ENCODE assay signal across 2 cellular contexts in the genomic region with DNA sequence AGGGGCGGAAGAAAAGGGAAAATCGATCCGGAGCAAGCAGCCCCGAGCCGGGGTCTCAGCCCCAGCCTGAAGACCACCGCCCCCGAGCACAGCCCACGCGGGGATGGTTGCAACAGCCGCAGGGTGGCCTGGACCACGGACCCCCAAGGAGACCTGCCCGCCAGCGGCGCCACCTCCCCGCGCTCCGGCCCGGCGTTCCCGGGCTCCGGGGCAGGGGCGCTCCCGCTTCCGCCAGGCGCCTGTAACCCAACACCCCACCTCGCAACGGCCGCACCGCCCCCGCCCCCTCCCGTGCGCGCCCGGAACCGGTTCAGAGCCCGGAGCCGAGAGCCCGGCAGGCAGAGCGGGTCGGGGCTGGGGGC.
TF ChIP-seq lines count a peak whose summit lies in the region.

No MANE protein-coding gene starts in this region.

TF ChIP-seq in SK-N-SH, 30 proteins besides CTCF, POLR2A, EP300 and RAD21:
- TF ChIP-seq FOXM1 (IDR thresholded peaks at IDR 0.05; ENCODE audit: low read depth): 0 out of 2 replicates have a peak, but pooled peaks have one; percentile 9
- no peak for TF ChIP-seq PBX3 (IDR thresholded peaks at IDR 0.05)
- TF ChIP-seq RFX5 (IDR thresholded peaks at IDR 0.05; ENCODE audit: low read length): no peak
- no peak for TF ChIP-seq FOSL2 (IDR thresholded peaks at IDR 0.05; ENCODE audit: borderline replicate concordance, low read depth)
- TF ChIP-seq GABPA (IDR thresholded peaks at IDR 0.05; ENCODE audit: low read depth): no peak

TF ChIP-seq in K562, 482 proteins besides CTCF, POLR2A, EP300 and RAD21:
- TF ChIP-seq, protein P1, sequence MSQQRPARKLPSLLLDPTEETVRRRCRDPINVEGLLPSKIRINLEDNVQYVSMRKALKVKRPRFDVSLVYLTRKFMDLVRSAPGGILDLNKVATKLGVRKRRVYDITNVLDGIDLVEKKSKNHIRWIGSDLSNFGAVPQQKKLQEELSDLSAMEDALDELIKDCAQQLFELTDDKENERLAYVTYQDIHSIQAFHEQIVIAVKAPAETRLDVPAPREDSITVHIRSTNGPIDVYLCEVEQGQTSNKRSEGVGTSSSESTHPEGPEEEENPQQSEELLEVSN (IDR thresholded peaks at IDR 0.05; ENCODE audit: borderline replicate concordance in 1 of 2, extremely low read depth in 1 of 2, insufficient read depth in 1 of 2, insufficient read length in 1 of 2, low read depth in 1 of 2, low read length in 1 of 2, poor library complexity in 1 of 2, severe bottlenecking in 1 of 2): peak in 1 of 2 experiments; percentile 20
- TF ChIP-seq NR2C2 (CRISPR knock-in tag; IDR thresholded peaks at IDR 0.05): no peak
- peak; percentile 9; the same call in 1 of the 2 replicates for TF ChIP-seq NR2C2 (tag; IDR thresholded peaks at IDR 0.05)
- TF ChIP-seq, protein P2, sequence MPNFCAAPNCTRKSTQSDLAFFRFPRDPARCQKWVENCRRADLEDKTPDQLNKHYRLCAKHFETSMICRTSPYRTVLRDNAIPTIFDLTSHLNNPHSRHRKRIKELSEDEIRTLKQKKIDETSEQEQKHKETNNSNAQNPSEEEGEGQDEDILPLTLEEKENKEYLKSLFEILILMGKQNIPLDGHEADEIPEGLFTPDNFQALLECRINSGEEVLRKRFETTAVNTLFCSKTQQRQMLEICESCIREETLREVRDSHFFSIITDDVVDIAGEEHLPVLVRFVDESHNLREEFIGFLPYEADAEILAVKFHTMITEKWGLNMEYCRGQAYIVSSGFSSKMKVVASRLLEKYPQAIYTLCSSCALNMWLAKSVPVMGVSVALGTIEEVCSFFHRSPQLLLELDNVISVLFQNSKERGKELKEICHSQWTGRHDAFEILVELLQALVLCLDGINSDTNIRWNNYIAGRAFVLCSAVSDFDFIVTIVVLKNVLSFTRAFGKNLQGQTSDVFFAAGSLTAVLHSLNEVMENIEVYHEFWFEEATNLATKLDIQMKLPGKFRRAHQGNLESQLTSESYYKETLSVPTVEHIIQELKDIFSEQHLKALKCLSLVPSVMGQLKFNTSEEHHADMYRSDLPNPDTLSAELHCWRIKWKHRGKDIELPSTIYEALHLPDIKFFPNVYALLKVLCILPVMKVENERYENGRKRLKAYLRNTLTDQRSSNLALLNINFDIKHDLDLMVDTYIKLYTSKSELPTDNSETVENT (CRISPR knock-in tag; IDR thresholded peaks at IDR 0.05): 0 out of 2 replicates have a peak, but pooled peaks have one; percentile 26
- TF ChIP-seq RBFOX2 (IDR thresholded peaks at IDR 0.05; ENCODE audit: low read depth, low read length): peak; percentile 78
- no peak for TF ChIP-seq NONO (IDR thresholded peaks at IDR 0.05; ENCODE audit: low read depth in 2 of 2, low read length in 1 of 2)
- TF ChIP-seq NUFIP1 (IDR thresholded peaks at IDR 0.05; ENCODE audit: partially characterized antibody): no peak
- peak; percentile 7; the same call in 1 of the 2 replicates for TF ChIP-seq ZBTB7A (IDR thresholded peaks at IDR 0.05; ENCODE audit: borderline replicate concordance, control insufficient read depth, low read depth, low read length)
- 0 out of 2 replicates have a peak, but pooled peaks have one; percentile 20 for TF ChIP-seq BHLHE40 (IDR thresholded peaks at IDR 0.05; ENCODE audit: low read length)
- no peak for TF ChIP-seq MEF2A (IDR thresholded peaks at IDR 0.05; ENCODE audit: control insufficient read depth, low read depth, low read length)
- TF ChIP-seq, protein P3, sequence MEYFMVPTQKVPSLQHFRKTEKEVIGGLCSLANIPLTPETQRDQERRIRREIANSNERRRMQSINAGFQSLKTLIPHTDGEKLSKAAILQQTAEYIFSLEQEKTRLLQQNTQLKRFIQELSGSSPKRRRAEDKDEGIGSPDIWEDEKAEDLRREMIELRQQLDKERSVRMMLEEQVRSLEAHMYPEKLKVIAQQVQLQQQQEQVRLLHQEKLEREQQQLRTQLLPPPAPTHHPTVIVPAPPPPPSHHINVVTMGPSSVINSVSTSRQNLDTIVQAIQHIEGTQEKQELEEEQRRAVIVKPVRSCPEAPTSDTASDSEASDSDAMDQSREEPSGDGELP (CRISPR knock-in tag; IDR thresholded peaks at IDR 0.05; ENCODE audit: borderline replicate concordance): 0 out of 2 replicates have a peak, but pooled peaks have one; percentile 54
- peak; percentile 74 for TF ChIP-seq KDM5B (IDR thresholded peaks at IDR 0.05; ENCODE audit: insufficient replicate concordance, low read depth, low read length)
- TF ChIP-seq ZFX (CRISPR knock-in tag; IDR thresholded peaks at IDR 0.05): peak; percentile 65; the same call in 1 of the 2 replicates
- peak; percentile 74; the same call in 1 of the 2 replicates for TF ChIP-seq PHF8 (IDR thresholded peaks at IDR 0.05; ENCODE audit: borderline replicate concordance, low read length)
- no peak for TF ChIP-seq ZNF717 (CRISPR knock-in tag; IDR thresholded peaks at IDR 0.05)
- no peak for TF ChIP-seq ZMIZ1 (IDR thresholded peaks at IDR 0.05; ENCODE audit: low read depth in 2 of 2, low read length in 2 of 2)
- TF ChIP-seq CBFA2T2 (conservative IDR thresholded peaks at IDR 0.05): no peak
- no peak for TF ChIP-seq TGIF2 (CRISPR knock-in tag; IDR thresholded peaks at IDR 0.05)
- peak; percentile 30; the same call in 1 of the 2 replicates for TF ChIP-seq POLR2G (IDR thresholded peaks at IDR 0.05; ENCODE audit: low read depth, low read length)
- TF ChIP-seq ELF1 (tag; IDR thresholded peaks at IDR 0.05): peak; percentile 54; the same call in 1 of the 2 replicates
- TF ChIP-seq SUPT5H (IDR thresholded peaks at IDR 0.05): no peak
- no peak for TF ChIP-seq SMAD1 (IDR thresholded peaks at IDR 0.05; ENCODE audit: low read depth, low read length, partially characterized antibody)
